Comparison of ENCODE assay signal across 8 cellular contexts in the genomic region with DNA sequence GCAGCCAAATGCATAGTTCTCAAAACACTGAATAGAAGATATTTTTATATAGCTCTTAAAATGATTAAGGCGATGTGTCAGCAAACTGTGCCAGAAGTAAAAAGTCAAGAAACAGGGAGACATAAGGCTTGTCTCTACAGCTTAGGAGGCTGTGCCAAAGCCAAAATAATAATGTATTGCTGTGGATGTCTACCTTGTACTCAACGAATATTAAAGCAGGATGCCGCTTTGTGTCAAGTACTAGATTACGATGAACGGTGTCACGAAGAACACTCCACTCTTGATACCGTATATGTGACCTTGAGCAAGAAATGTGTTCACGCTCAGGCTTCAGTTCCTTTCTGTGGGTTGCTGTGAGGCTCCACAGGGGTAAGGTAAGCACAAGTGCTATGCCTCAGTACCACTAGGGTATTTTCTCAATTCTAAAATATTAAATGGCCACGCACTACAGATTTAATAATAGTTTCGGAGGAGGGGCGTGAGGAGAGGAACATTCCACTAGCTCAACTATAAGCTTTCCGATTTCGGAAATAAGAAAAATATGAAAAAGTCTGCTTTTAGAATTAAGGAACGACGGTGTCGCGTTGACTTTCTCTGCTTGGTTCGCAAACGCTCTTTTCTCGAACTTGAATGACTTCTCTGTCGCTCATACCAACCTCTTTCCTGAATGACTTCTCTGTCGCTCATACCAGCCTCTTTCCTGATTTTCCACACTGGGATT. TPM values are rescaled to one million over a fixed set of nuclear protein-coding genes. Genes with fewer than 3 reads are reported as not detected.
DNase-seq lines count a peak whose midpoint lies in the region; ATAC-seq and TF ChIP-seq lines count a peak whose summit lies in the region.

No MANE protein-coding gene starts in this region.

- no peak for TF ChIP-seq EP300 in upper lobe of left lung (IDR thresholded peaks at IDR 0.05)

- H3K36me3 ChIP-seq in HUES48 (ENCODE audit: control insufficient read depth, insufficient read depth, low read length), result no peaks in the 10 kb centered on the region
- H3K36me3 ChIP-seq in upper lobe of left lung, result no peaks in the 10 kb centered on the region

- peak in 1 of 4 donors; percentile 15 for TF ChIP-seq POLR2A in upper lobe of left lung (IDR thresholded peaks at IDR 0.05)

- intact Hi-C loops in Calu3 (cut with micrococcal nuclease; ENCODE audit: unreplicated experiment), result loop anchor here (10.0 kb wide), 3 partner anchors 152 to 1612 kb away; a partner anchor contains a TSS

- peak overlapping the region; percentile 63 for H3K9ac ChIP-seq in HUES48 (ENCODE audit: low read depth, low read length)

- POLR2A ChIA-PET in GM10248 (lab: Yijun Ruan, JAX), result no interaction called here

- H3K27ac ChIP-seq in HUES48 (ENCODE audit: low read depth, low read length), result peak overlapping the region; percentile 78
- H3K27ac ChIP-seq in upper lobe of left lung, result peak overlapping the region; percentile 78 to 88 (median 88)

- H3K36me3 Mint-ChIP-seq in Calu3 (ENCODE audit: insufficient read depth, unreplicated experiment), result no peaks in the 10 kb centered on the region

- no peaks in the 10 kb centered on the region for H3K27me3 Mint-ChIP-seq in Calu3 (ENCODE audit: unreplicated experiment)

- H3K4me3 ChIP-seq in HUES48 (ENCODE audit: low read depth, low read length) (peak overlapping the region; percentile 89), upper lobe of left lung (peak overlapping the region; percentile 67 to 92 (median 70))

- H3K4me3 Mint-ChIP-seq in Calu3 (ENCODE audit: low read depth, unreplicated experiment), result no peak overlapping the region

- CTCF ChIA-PET in GM10248 (lab: Yijun Ruan, JAX), result interaction anchor here (0.7 to 5.6 kb wide), 7 partner anchors 9 to 485 kb away, joined by 3 to 55 read pairs (median 6); no protein-coding TSS in a partner anchor
- CTCF ChIA-PET in Calu3 (lab: Charles Lee), result interaction anchor here (0.6 to 2.9 kb wide), 3 partner anchors 13 to 508 kb away, joined by 3 to 17 read pairs (median 5); no protein-coding TSS in a partner anchor

- WGBS in upper lobe of left lung, 2 donors, result 3 to 4% methylated on average over 22 of the region's 22 CpGs

- H3K27me3 ChIP-seq in HUES48 (ENCODE audit: control insufficient read depth, insufficient read depth, low read length) (no peaks in the 10 kb centered on the region), upper lobe of left lung (no peaks in the 10 kb centered on the region)

- TF ChIP-seq CTCF in GM10248 (IDR thresholded peaks at IDR 0.05; ENCODE audit: control extremely low read depth, extremely low read depth, low read depth, missing control alignments) (no peak), upper lobe of left lung (IDR thresholded peaks at IDR 0.05) (peak in 5 of 6 experiments; percentile 29 to 59 (median 38)), Calu3 (IDR thresholded peaks at IDR 0.05; ENCODE audit: unreplicated experiment) (no peak)

- ATAC-seq in GM21526 (IDR thresholded peaks at IDR 0.05; ENCODE audit: low FRiP score, unreplicated experiment), result peak; percentile 67
- peak; percentile 36 to 53 for ATAC-seq in upper lobe of left lung (ENCODE audit: low FRiP score in 2 of 2)

- H3K9me3 Mint-ChIP-seq in Calu3 (ENCODE audit: low read depth, unreplicated experiment), result no peaks in the 10 kb centered on the region

- BruUV-seq in Calu3 (replicated peaks; lab: Mats Ljungman, UMichigan), result no TSS peak

- peaks cover 7% of the 10 kb centered on the region; the same call in 1 of the 2 replicates for H3K4me1 ChIP-seq in HUES48 (ENCODE audit: control insufficient read depth, insufficient read depth, low read length)
- peaks cover 13 to 41% (median 16%) of the 10 kb centered on the region in 4 donors for H3K4me1 ChIP-seq in upper lobe of left lung

- H3K4me1 Mint-ChIP-seq in Calu3 (ENCODE audit: low read depth, unreplicated experiment), result peaks cover 23% of the 10 kb centered on the region

- H3K9me3 ChIP-seq in HUES48 (ENCODE audit: control insufficient read depth, insufficient read depth, low read length) (no peaks in the 10 kb centered on the region), upper lobe of left lung (no peaks in the 10 kb centered on the region)

- DNase-seq in GM10248 (ENCODE audit: extremely low spot score) (peak; percentile 58), T-helper 22 cell (ENCODE audit: low read depth) (peak; percentile 4), dedifferentiated amniotic fluid mesenchymal stem cell (ENCODE audit: extremely low spot score) (peak; percentile 26), midbrain (lab: John Stamatoyannopoulos, UW) (peak; percentile 29), upper lobe of left lung (no peak), Calu3 (no peak)

- H3K27ac Mint-ChIP-seq in Calu3 (ENCODE audit: unreplicated experiment), result no peak overlapping the region

RNA-seq across cellular contexts. Expression of a gene that starts 0.7 kb away (rescaled TPM):
- total RNA-seq in upper lobe of left lung (10 to 100 TPM in 5 of 6 donors, 1 to 10 TPM in 1; 2.8 to 55.2 (median 33.2) TPM), Calu3 (2022) (59.4 and 70.1 TPM in 2 replicates)

RNA-seq across cellular contexts. Expression of a gene that starts 54.7 kb away (rescaled TPM):
- 1 to 10 TPM in 1 of 6 donors, under 1 TPM in 3, not detected in 2; 0.20 to 2.9 (median 0.47) TPM for total RNA-seq in upper lobe of left lung
- 2.1 and 2.9 TPM in 2 replicates for total RNA-seq in Calu3 (2022)

Comparison
In these comparisons a context has a peak if more than half of its experiments do, and no peak if none do; other contexts are left out.
1. DNase-seq: peak in GM10248 (single experiment), T-helper 22 cell (single experiment), dedifferentiated amniotic fluid mesenchymal stem cell (single experiment) and midbrain (single experiment); none in upper lobe of left lung (0 of 2) and Calu3 (single experiment).
2. CTCF ChIP-seq: peak in upper lobe of left lung (5 of 6); none in GM10248 (single experiment) and Calu3 (single experiment).